1 cellular context compared by ENCODE assay signal in the genomic region with DNA sequence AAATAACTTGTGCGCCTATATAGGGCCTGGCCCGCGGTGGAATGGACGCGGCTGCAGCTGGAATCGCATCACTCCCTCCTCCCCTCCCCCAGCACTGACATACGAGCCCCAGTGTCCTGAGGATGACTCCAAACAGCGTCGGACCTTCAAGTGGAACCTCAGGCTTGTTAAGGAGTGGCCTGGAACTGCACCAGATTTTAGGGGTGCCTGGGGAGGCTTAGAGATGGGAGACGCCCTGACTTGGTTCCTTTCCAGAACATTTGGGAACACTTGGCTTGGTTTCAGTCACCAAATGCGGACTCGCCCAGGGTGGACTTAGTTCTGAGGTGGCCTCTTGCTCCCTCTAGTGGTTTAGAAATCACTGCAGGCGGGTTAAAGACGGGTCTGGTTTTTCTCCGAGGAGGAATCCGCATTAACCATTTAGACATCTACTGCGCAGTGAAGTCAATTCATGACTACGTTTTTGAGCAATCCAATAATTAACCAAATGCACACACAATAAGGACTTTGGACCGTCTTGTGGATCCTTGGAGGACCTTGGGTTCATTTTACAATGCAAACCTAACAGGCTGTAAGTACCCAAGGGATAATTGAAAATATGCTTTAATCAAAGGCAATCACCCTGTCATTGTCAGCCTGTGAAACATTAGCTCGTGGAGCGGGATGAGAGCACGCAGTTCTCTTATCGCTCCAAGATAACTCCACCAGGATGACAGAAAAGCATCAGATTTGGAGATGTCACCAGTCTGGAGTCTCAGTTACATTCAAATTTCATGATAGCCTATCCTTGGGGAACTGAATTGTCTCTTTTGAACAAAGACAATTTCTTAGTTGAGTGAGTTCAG.
TF ChIP-seq lines count a peak whose summit lies in the region.

No MANE protein-coding gene starts in this region.

TF ChIP-seq in GM12878, 131 proteins besides CTCF, POLR2A, EP300 and RAD21 (continued from another document):
- TF ChIP-seq CEBPZ (IDR thresholded peaks at IDR 0.05; ENCODE audit: low read depth, low read length) = no peak
- TF ChIP-seq IRF4 (IDR thresholded peaks at IDR 0.05; ENCODE audit: low read depth, low read length) = 0 out of 2 replicates have a peak, but pooled peaks have one; percentile 18
- no peak for TF ChIP-seq PRDM15 (CRISPR knock-in tag; IDR thresholded peaks at IDR 0.05)
- no peak for TF ChIP-seq BCLAF1 (IDR thresholded peaks at IDR 0.05)
- 0 out of 2 replicates have a peak, but pooled peaks have one; percentile 44 for TF ChIP-seq YY1 (IDR thresholded peaks at IDR 0.05; ENCODE audit: low read depth, low read length)
- no peak for TF ChIP-seq STAT1 (conservative IDR thresholded peaks at IDR 0.05)
- TF ChIP-seq STAT3 (IDR thresholded peaks at IDR 0.05; ENCODE audit: low read depth, low read length) = no peak
- no peak for TF ChIP-seq TCF3 (IDR thresholded peaks at IDR 0.05; ENCODE audit: borderline replicate concordance, insufficient read depth, low read depth, low read length)
- TF ChIP-seq PAX5 (IDR thresholded peaks at IDR 0.05; ENCODE audit: borderline replicate concordance, low read depth, low read length) = no peak
- TF ChIP-seq ZSCAN29 (IDR thresholded peaks at IDR 0.05) = peak; percentile 74
